8 cellular contexts compared by ENCODE assay signal in the genomic region with DNA sequence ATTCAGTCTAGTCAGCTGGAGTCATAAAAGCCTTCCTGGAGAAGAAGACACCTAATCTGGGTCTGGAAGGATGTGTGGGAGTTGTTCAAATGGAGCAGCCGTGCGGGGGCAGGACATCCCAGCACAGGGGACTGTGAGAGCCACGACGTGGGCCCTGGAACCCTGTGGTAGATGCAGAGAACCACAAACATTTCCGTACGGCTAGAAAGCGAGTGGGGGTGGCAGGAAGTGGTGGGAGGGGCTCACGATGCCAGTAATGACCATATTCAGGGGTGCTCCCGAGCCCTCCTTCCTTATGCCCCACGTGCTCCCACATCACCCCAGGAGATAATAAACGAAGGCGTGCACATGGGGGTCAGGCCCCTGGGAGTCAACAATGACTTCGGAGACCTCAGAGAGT. TPM values are rescaled to one million over a fixed set of nuclear protein-coding genes. Genes with fewer than 3 reads are reported as not detected.
A peak's percentile ranks its signal among the peaks of the same experiment; 100 is the strongest.
DNase-seq lines count a peak whose midpoint lies in the region; ATAC-seq and TF ChIP-seq lines count a peak whose summit lies in the region.

No MANE protein-coding gene starts in this region.

- ATAC-seq in GM21360 (IDR thresholded peaks at IDR 0.05; ENCODE audit: unreplicated experiment) (peak; percentile 36), T-cell (replicated peaks in 1 of 4) (peak; percentile 63 to 76 (median 76)), GM18873 (IDR thresholded peaks at IDR 0.05; ENCODE audit: low FRiP score, unreplicated experiment) (no peak), body of pancreas (no peak)

- CTCF ChIA-PET in T-cell (lab: Charles Lee), result interaction anchor here (1.8 to 4.1 kb wide), 3 partner anchors 14 to 40 kb away, joined by 10 to 23 read pairs (median 11); no protein-coding TSS in a partner anchor

- H3K4me3 ChIP-seq in body of pancreas, result no peak overlapping the region

- no peak for TF ChIP-seq CTCF in body of pancreas (IDR thresholded peaks at IDR 0.05)

- no peaks in the 10 kb centered on the region for H3K9me3 ChIP-seq in body of pancreas

- WGBS in body of pancreas, 2 donors, result 43 to 56% methylated on average over 10 to 13 of the region's 13 CpGs

- no peaks in the 10 kb centered on the region for H3K9me3 Mint-ChIP-seq in T-cell

- POLR2A ChIA-PET in T-cell (lab: Charles Lee), result interaction anchor here in 1 of 2 donors (0.6 kb wide), 2 partner anchors 136 to 169 kb away, joined by 3 read pairs; no protein-coding TSS in a partner anchor

- peak overlapping the region; percentile 71 to 84 (median 74) for H3K4me3 Mint-ChIP-seq in T-cell

- no peaks in the 10 kb centered on the region for H3K27me3 ChIP-seq in body of pancreas

- peak; percentile 42 to 79 (median 66) for DNase-seq in T-cell
- DNase-seq in astrocyte of the hippocampus (ENCODE audit: low read depth, low spot score), result peak; percentile 58
- DNase-seq in renal cortical epithelial cell (ENCODE audit: low read depth), result peak; percentile 54
- no peak for DNase-seq in body of pancreas
- no peak for DNase-seq in ecto neural progenitor cell (ENCODE audit: low spot score)
- DNase-seq in NCI-H1694 (lab: John Stamatoyannopoulos, UW), result no peak

- intact Hi-C loops in body of pancreas (cut with DNase I), result no loop called here

- no peaks in the 10 kb centered on the region for H3K27me3 Mint-ChIP-seq in T-cell

- H3K27ac Mint-ChIP-seq in T-cell, result peak overlapping the region; percentile 99

- no peaks in the 10 kb centered on the region for H3K36me3 ChIP-seq in body of pancreas (replicated peaks in 1 of 2; ENCODE audit: insufficient read depth in 1 of 2, low read depth in 2 of 2)

- peaks cover 83 to 90% (median 85%) of the 10 kb centered on the region in 3 donors for H3K4me1 Mint-ChIP-seq in T-cell

- H3K36me3 Mint-ChIP-seq in T-cell, result no peaks in the 10 kb centered on the region

- TF ChIP-seq POLR2A in body of pancreas (IDR thresholded peaks at IDR 0.05), result no peak

- H3K4me1 ChIP-seq in body of pancreas, result peaks cover 19% of the 10 kb centered on the region

- H3K27ac ChIP-seq in body of pancreas, result peak overlapping the region in 2 of 4 donors; percentile 56 to 72

RNA-seq across cellular contexts. Expression of gene COL6A3, which starts 21.0 kb away (rescaled TPM):
- total RNA-seq in T-cell (1 to 10 TPM; 1.5 to 2.9 (median 2.5) TPM), renal cortical epithelial cell (2.5 and 3.6 TPM in 2 replicates), body of pancreas (100 to 1,000 TPM in 1 of 2 donors, 10 to 100 TPM in 1; 46.4 to 121 TPM)

RNA-seq across cellular contexts. Expression of gene MLPH, which starts 52.1 kb away (rescaled TPM):
- total RNA-seq in T-cell (1 to 10 TPM in 1 of 5 donors, under 1 TPM in 2, not detected in 2; 0.55 to 1.4 (median 0.72) TPM), renal cortical epithelial cell (17.7 and 24.6 TPM in 2 replicates), body of pancreas (10 to 100 TPM; 30.3 to 64.3 TPM)

Comparison
In these comparisons a context has a peak if more than half of its experiments do, and no peak if none do; other contexts are left out.
1. ATAC-seq: peak in GM21360 (single experiment) and T-cell (4 of 4); none in GM18873 (single experiment) and body of pancreas (single experiment).
2. DNase-seq: peak in T-cell (34 of 34), astrocyte of the hippocampus (single experiment) and renal cortical epithelial cell (single experiment); none in body of pancreas (0 of 4), ecto neural progenitor cell (single experiment) and NCI-H1694 (single experiment).
3. RNA of gene COL6A3, which starts 21.0 kb away (total RNA-seq): 46.4 to 121 TPM in body of pancreas; 1.5 to 2.9 TPM in T-cell and 2.5 to 3.6 TPM in renal cortical epithelial cell; every median in the first group is over 10 times any median in the second.